In the genomic region with DNA sequence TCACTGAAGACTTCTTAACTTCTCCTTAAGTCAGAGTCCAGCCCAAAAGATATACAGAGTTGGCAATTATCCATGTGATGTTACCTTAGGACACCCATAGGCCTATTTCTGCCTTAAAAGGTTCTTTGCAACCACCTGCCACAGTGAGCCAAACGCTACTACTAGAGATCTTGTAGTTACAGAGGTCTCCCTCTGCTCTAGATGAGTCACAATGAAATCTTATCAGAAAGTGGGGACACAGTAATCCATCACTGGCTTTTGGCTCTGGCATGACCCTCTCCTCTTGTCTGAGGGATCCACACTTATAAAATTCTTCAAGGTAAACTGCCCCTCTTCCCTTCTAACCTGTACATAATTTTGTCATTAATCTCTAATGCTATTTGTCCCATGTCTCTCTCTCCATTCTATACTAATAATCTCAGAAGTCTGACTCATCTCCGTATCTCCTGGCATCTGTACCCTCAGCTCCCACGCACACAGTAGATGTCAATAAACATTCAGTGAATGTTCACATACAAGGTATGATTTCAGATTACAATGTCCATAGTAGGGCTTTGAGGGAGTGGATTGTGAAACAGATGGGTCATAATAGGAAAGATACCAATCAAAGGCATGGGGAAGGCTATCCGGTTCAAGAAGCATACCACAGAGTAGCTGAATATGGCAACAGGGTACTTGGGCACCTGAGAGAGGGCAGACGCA, we compare ENCODE assay signal across 8 cellular contexts.
DNase-seq lines count a peak whose midpoint lies in the region; ATAC-seq lines count a peak whose summit lies in the region.

No MANE protein-coding gene starts in this region.

- peak; percentile 30 for DNase-seq in Caki2 (ENCODE audit: low read depth)
- peak in 44 of 76 experiments; percentile 1 to 67 (median 32) for DNase-seq in HUDEP-2 (lab: John Stamatoyannopoulos, UW; ENCODE audit: unreplicated experiment in 76 of 76)
- no peak for DNase-seq in NCI-H1105 (lab: John Stamatoyannopoulos, UW)
- DNase-seq in DMS 273 (lab: John Stamatoyannopoulos, UW; ENCODE audit: unreplicated experiment) = no peak
- DNase-seq in KG1 (lab: John Stamatoyannopoulos, UW) = no peak
- DNase-seq in ecto neural progenitor cell (ENCODE audit: low spot score) = no peak

- peak; percentile 32 for ATAC-seq in GM21423 (IDR thresholded peaks at IDR 0.05; ENCODE audit: unreplicated experiment)

- peak overlapping the region; percentile 78 for H3K27ac ChIP-seq in cingulate gyrus (ENCODE audit: low read depth, low read length)

- in situ Hi-C loops in Caki2 (cut with HindIII; ENCODE audit: low pct_unique_long_range_greater_than_20kb, low sequenced_read_pairs) = no loop called here

Comparison
In these comparisons a context has a peak if more than half of its experiments do, and no peak if none do; other contexts are left out.
1. DNase-seq: peak in Caki2 (single experiment) and HUDEP-2 (44 of 76); none in NCI-H1105 (single experiment), DMS 273 (single experiment), KG1 (single experiment) and ecto neural progenitor cell (single experiment).